ENCODE assay signal across 24 cellular contexts in the genomic region with DNA sequence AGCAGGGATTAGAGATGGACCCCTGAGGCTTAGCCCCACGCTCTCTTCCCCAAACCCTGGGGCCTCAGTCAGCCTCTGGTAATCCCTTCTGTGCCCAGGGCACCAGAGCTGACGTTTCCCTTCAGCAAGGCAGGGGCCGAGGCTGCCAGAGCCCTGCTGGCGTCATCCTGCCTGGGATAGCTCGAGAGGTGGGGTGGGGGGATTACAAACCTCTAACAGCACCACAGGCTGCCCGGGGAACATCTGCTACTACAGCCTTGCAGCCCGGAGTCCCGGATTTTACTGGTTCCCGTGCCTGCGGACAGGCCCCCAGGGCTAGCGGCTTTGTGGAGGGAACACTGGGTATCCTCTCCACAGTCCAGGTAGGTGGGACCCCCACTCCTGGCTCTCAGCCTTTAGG. TPM values are rescaled to one million over a fixed set of nuclear protein-coding genes. Genes with fewer than 3 reads are reported as not detected.
DNase-seq lines count a peak whose midpoint lies in the region; ATAC-seq, FAIRE-seq and TF ChIP-seq lines count a peak whose summit lies in the region.
"Had no signal": no experiment of that assay in that cellular context is flagged by ENCODE, and none has a peak within 500 bp of the region (broad histone marks: within the 10 kb centered on the region; RNA-seq: fewer than 3 reads in every experiment).

TSS of gene AANAT (plus strand) at position 238 of the 400 bp plus-strand sequence. CDS start 1,144 bp downstream, outside the sequence.

- H3K18ac ChIP-seq in IMR-90 (ENCODE audit: low read depth, low read length): no peak within 1 kb of the TSS

- no peaks in the 10 kb centered on the region for H3K9me1 ChIP-seq in IMR-90 (ENCODE audit: insufficient read depth, low read length)

- H2BK15ac ChIP-seq in IMR-90 (ENCODE audit: low read depth, low read length): no peak within 1 kb of the TSS

- H3K79me2 ChIP-seq in HepG2 (ENCODE audit: insufficient read depth, low read length) (no peaks in the 10 kb centered on the region), PC-9 (ENCODE audit: low read depth) (no peaks in the 10 kb centered on the region)

- TF ChIP-seq POLR2A in IMR-90 (IDR thresholded peaks at IDR 0.05; ENCODE audit: low read depth, low read length) (no peak), HepG2 (IDR thresholded peaks at IDR 0.05; ENCODE audit: insufficient read depth in 1 of 2, low read depth in 2 of 2, low read length in 2 of 2) (no peak), transverse colon (IDR thresholded peaks at IDR 0.05) (no peak)

- no TSS peak for BruUV-seq in IMR-90 (replicated peaks; lab: Mats Ljungman, UMichigan)
- no TSS peak for BruUV-seq in HepG2 (replicated peaks; lab: Mats Ljungman, UMichigan)
- BruUV-seq in PC-9 (replicated peaks; lab: Mats Ljungman, UMichigan): no TSS peak

- H3K4me2 ChIP-seq in BLaER1 treated with 17β-estradiol and CSF1 and Interleukin-3, amounts not matched to agents 10 nM and 100 nM: peak within 1 kb of the TSS; percentile 26 to 65 (median 46); a peak in 20 of 22 replicates
- no peak within 1 kb of the TSS for H3K4me2 ChIP-seq in IMR-90 (ENCODE audit: low read depth, low read length)
- peak within 1 kb of the TSS; percentile 97; the same call in 1 of the 2 replicates for H3K4me2 ChIP-seq in HepG2 (ENCODE audit: low read depth, low read length)
- H3K4me2 ChIP-seq in PC-9: no peak within 1 kb of the TSS

- POLR2A ChIA-PET in IMR-90 (lab: Charles Lee; ENCODE audit: unreplicated experiment) (no interaction called here), HepG2 (lab: Yijun Ruan, JAX) (interaction anchor here (0.8 to 2.7 kb wide), 3 partner anchors 17 to 40 kb away, joined by 3 to 31 read pairs (median 5); partner anchors contain the start of gene RHBDF2), PC-9 (lab: Charles Lee; ENCODE audit: unreplicated experiment) (interaction anchor here (0.6 kb wide), 1 partner anchor 50 kb away, joined by 3 read pairs; no protein-coding TSS in a partner anchor)

- no peaks in the 10 kb centered on the region for H3K9me3 ChIP-seq in BLaER1 treated with 17β-estradiol and CSF1 and Interleukin-3, amounts not matched to agents 10 nM and 100 nM (replicated peaks in 1 of 11)
- no peaks in the 10 kb centered on the region for H3K9me3 ChIP-seq in IMR-90 (ENCODE audit: control insufficient read depth, insufficient read depth, low read length)
- no peaks in the 10 kb centered on the region for H3K9me3 ChIP-seq in SJCRH30 (replicated peaks)
- H3K9me3 ChIP-seq in HepG2 (ENCODE audit: low read length): no peaks in the 10 kb centered on the region
- no peaks in the 10 kb centered on the region for H3K9me3 ChIP-seq in transverse colon
- H3K9me3 ChIP-seq in PC-9 (ENCODE audit: insufficient read depth, low read depth): no peaks in the 10 kb centered on the region
- H3K9me3 ChIP-seq: pancreas had no signal

- H3K4me1 ChIP-seq in BLaER1 treated with 17β-estradiol and CSF1 and Interleukin-3, amounts not matched to agents 10 nM and 100 nM: peaks cover 20 to 51% (median 39%) of the 10 kb centered on the region in 10 experiments
- H3K4me1 ChIP-seq in IMR-90 (ENCODE audit: control insufficient read depth, insufficient read depth, low read length): peaks cover 3% of the 10 kb centered on the region; the same call in 1 of the 2 replicates
- peaks cover 23% of the 10 kb centered on the region for H3K4me1 ChIP-seq in SJCRH30
- peaks cover 48% of the 10 kb centered on the region for H3K4me1 ChIP-seq in HepG2 (ENCODE audit: insufficient read depth, low read length)
- peaks cover 0 to 4% (median 0%) of the 10 kb centered on the region in 4 donors for H3K4me1 ChIP-seq in transverse colon
- no peaks in the 10 kb centered on the region for H3K4me1 ChIP-seq in PC-9 (replicated peaks; ENCODE audit: insufficient read depth)

- H3K27ac ChIP-seq in BLaER1 treated with 17β-estradiol and CSF1 and Interleukin-3, amounts not matched to agents 10 nM and 100 nM: no peak within 1 kb of the TSS
- H3K27ac ChIP-seq in IMR-90 (ENCODE audit: insufficient read depth, low read length): no peak within 1 kb of the TSS
- H3K27ac ChIP-seq in SJCRH30: no peak within 1 kb of the TSS
- no peak within 1 kb of the TSS for H3K27ac ChIP-seq in HepG2 (ENCODE audit: extremely low read length, insufficient read depth, low read length)
- no peak within 1 kb of the TSS for H3K27ac ChIP-seq in transverse colon
- no peak within 1 kb of the TSS for H3K27ac ChIP-seq in PC-9
- H3K27ac ChIP-seq: epithelial cell of prostate, pancreas had no signal

- H4K20me1 ChIP-seq in BLaER1 treated with 17β-estradiol and CSF1 and Interleukin-3, amounts not matched to agents 10 nM and 100 nM: peaks cover 0 to 34% (median 0%) of the 10 kb centered on the region in 11 experiments; a peak in 4 of 22 replicates
- no peaks in the 10 kb centered on the region for H4K20me1 ChIP-seq in IMR-90 (ENCODE audit: insufficient read depth, low read length)
- H4K20me1 ChIP-seq in HepG2 (ENCODE audit: insufficient read depth, low read length): no peaks in the 10 kb centered on the region
- H4K20me1 ChIP-seq in PC-9 (ENCODE audit: insufficient read depth): no peaks in the 10 kb centered on the region

- DNase-seq in IMR-90 (no peak), SJCRH30 (peak; percentile 88), HepG2 (ENCODE audit: low spot score) (no peak), GM13976 (ENCODE audit: low spot score) (no peak), transverse colon (no peak), PC-9 (no peak)
- DNase-seq: activated CD8-positive, alpha-beta memory T cell treated with anti-CD3 and anti-CD28 coated beads, Interleukin-2, amount 10 ng/mL, durations not matched to agents 7 days and 5 days; activated naive CD8-positive, alpha-beta T cell treated with anti-CD3 and anti-CD28 coated beads, Interleukin-2, amount 50 U/mL, for 24 hours; cortex of kidney; NCI-H1436 treated with DMSO at 0.1 percent for 48 hours; stimulated activated CD4-positive, alpha-beta T cell treated with anti-CD3 and anti-CD28 coated beads, Interleukin-1b, Interleukin-23, amount 100 ng/mL, for 48 hours had no signal

- H3K79me1 ChIP-seq in IMR-90 (ENCODE audit: low read depth in 1 of 2, low read length in 2 of 2): no peaks in the 10 kb centered on the region

- H2BK120ac ChIP-seq in IMR-90 (ENCODE audit: low read depth, low read length): no peak within 1 kb of the TSS

- no peak for FAIRE-seq in HepG2 (lab: Jason Lieb, UNC)
- FAIRE-seq: frontal cortex, HTR-8/SVneo, pancreas, urothelium cell line had no signal

- H3F3A ChIP-seq in PC-9 (ENCODE audit: insufficient read depth, low read depth): no peaks in the 10 kb centered on the region

- dilution Hi-C loops in IMR-90 (cut with HindIII; ENCODE audit: low sequenced_read_pairs, unreplicated experiment): no loop called here

- H2BK5ac ChIP-seq in IMR-90 (ENCODE audit: low read depth, low read length, poor library complexity, severe bottlenecking): no peak within 1 kb of the TSS

- H4K5ac ChIP-seq in IMR-90 (ENCODE audit: low read depth, low read length): no peak within 1 kb of the TSS

- peak within 1 kb of the TSS in 5 of 11 experiments; percentile 5 to 41 (median 15); a peak in 4 of 22 replicates for H3K9ac ChIP-seq in BLaER1 treated with 17β-estradiol and CSF1 and Interleukin-3, amounts not matched to agents 10 nM and 100 nM
- H3K9ac ChIP-seq in IMR-90 (ENCODE audit: low read depth, low read length) (no peak within 1 kb of the TSS), HepG2 (ENCODE audit: insufficient read depth, low read depth, low read length) (no peak within 1 kb of the TSS)

- H2AK5ac ChIP-seq in IMR-90 (ENCODE audit: low read depth, low read length): no peak within 1 kb of the TSS

- H2AFZ ChIP-seq in IMR-90 (replicated peaks; ENCODE audit: low read length, poor library complexity): peak within 1 kb of the TSS; percentile 9
- no peak within 1 kb of the TSS for H2AFZ ChIP-seq in HepG2 (ENCODE audit: low read length)
- H2AFZ ChIP-seq in PC-9: no peak within 1 kb of the TSS

- no peak within 1 kb of the TSS; the same call in 1 of the 2 replicates for H3K14ac ChIP-seq in IMR-90 (replicated peaks; ENCODE audit: low read depth, low read length)

- TF ChIP-seq RAD21 in IMR-90 (IDR thresholded peaks at IDR 0.05; ENCODE audit: low read length) (no peak), HepG2 (CRISPR knock-in tag; IDR thresholded peaks at IDR 0.05) (no peak)

- ATAC-seq in IMR-90 (ENCODE audit: low read depth) (no peak), HepG2 (no peak), GM19455 (IDR thresholded peaks at IDR 0.05; ENCODE audit: unreplicated experiment) (no peak)
- ATAC-seq: activated CD4-positive, CD25-positive, alpha-beta regulatory T cell treated with anti-CD3 and anti-CD28 coated beads, Interleukin-2, amount 50 U/mL, for 24 hours; activated CD8-positive, alpha-beta memory T cell treated with anti-CD3 and anti-CD28 coated beads, Interleukin-2, amount 10 ng/mL, durations not matched to agents 7 days and 5 days; activated naive CD8-positive, alpha-beta T cell treated with anti-CD3 and anti-CD28 coated beads, Interleukin-2, amount 50 U/mL, for 24 hours; activated T-helper 17 cell treated with anti-CD3 and anti-CD28 coated beads, Interleukin-2, amount 50 U/mL, for 72 hours had no signal

- CTCF ChIA-PET in IMR-90 (lab: Yijun Ruan, JAX) (no interaction called here), HepG2 (lab: Yijun Ruan, JAX; ENCODE audit: low intra/inter-chr PET ratio, low total read pairs) (interaction anchor here (4.0 kb wide), 1 partner anchor 38 kb away, joined by 86 read pairs; no protein-coding TSS in a partner anchor), PC-9 (lab: Charles Lee) (interaction anchor here (0.6 to 1.4 kb wide), 3 partner anchors 9 to 79 kb away, joined by 3 to 10 read pairs (median 7); partner anchors contain the start of gene RHBDF2)

- no peaks in the 10 kb centered on the region for H3K9me2 ChIP-seq in PC-9 (ENCODE audit: insufficient read depth)

- no peak within 1 kb of the TSS for H3K4ac ChIP-seq in IMR-90 (ENCODE audit: low read depth, low read length)

- WGBS in IMR-90 (ENCODE audit: extremely low coverage in 2 of 2, insufficient read length in 1 of 2), 2 experiments: 80% methylated on average over 3 of the region's 11 CpGs; no CpG with 5 or more reads in 1 of the 2 experiments
- WGBS in HepG2 (ENCODE audit: low lambda C conversion rate): 40% methylated on average over 10 of the region's 11 CpGs
- WGBS in transverse colon (ENCODE audit: low coverage in 1 of 2), 2 donors: 77% methylated on average over 11 of the region's 11 CpGs; no CpG with 5 or more reads in 1 of the 2 donors

- H3K4me3 ChIP-seq in BLaER1 treated with 17β-estradiol and CSF1 and Interleukin-3, amounts not matched to agents 10 nM and 100 nM: no peak within 1 kb of the TSS
- no peak within 1 kb of the TSS for H3K4me3 ChIP-seq in IMR-90 (ENCODE audit: insufficient read depth, low read depth, low read length)
- H3K4me3 ChIP-seq in SJCRH30: no peak within 1 kb of the TSS
- H3K4me3 ChIP-seq in HepG2 (replicated peaks in 1 of 3; ENCODE audit: insufficient read depth in 1 of 3, low read depth in 2 of 3, low read length in 3 of 3): 0 out of 6 replicates have a peak within 1 kb of the TSS, but pooled peaks of 1 of the 3 experiments have one; percentile 63
- H3K4me3 ChIP-seq in transverse colon: no peak within 1 kb of the TSS
- H3K4me3 ChIP-seq in PC-9: no peak within 1 kb of the TSS
- H3K4me3 ChIP-seq: pancreas had no signal

- no peak within 1 kb of the TSS for H4K91ac ChIP-seq in IMR-90 (ENCODE audit: insufficient read depth, low read depth, low read length)

- H3K23ac ChIP-seq in IMR-90 (ENCODE audit: low read depth, low read length): no peak within 1 kb of the TSS

- peaks cover 16 to 42% (median 31%) of the 10 kb centered on the region in 11 experiments for H3K36me3 ChIP-seq in BLaER1 treated with 17β-estradiol and CSF1 and Interleukin-3, amounts not matched to agents 10 nM and 100 nM
- H3K36me3 ChIP-seq in IMR-90 (ENCODE audit: control insufficient read depth, insufficient read depth, low read length) (no peaks in the 10 kb centered on the region; the same call in 1 of the 2 replicates), SJCRH30 (no peaks in the 10 kb centered on the region), HepG2 (replicated peaks in 1 of 2; ENCODE audit: control insufficient read depth in 1 of 2, insufficient read depth in 2 of 2, low read length in 2 of 2) (0 out of 5 replicates have a peak, but pooled peaks cover 0 to 1% of the 10 kb centered on the region in 2 experiments), transverse colon (no peaks in the 10 kb centered on the region), PC-9 (ENCODE audit: low read depth) (no peaks in the 10 kb centered on the region)

- TF ChIP-seq CTCF in IMR-90 (conservative IDR thresholded peaks at IDR 0.05; ENCODE audit: low read depth, low read length) (no peak), HepG2 (CRISPR knock-in tag; IDR thresholded peaks at IDR 0.05) (no peak), GM13976 (IDR thresholded peaks at IDR 0.05; ENCODE audit: borderline replicate concordance, control extremely low read depth, extremely low read depth, insufficient read depth, missing control alignments) (no peak), transverse colon (IDR thresholded peaks at IDR 0.05) (no peak), PC-9 (conservative IDR thresholded peaks at IDR 0.05) (no peak)

- no peak within 1 kb of the TSS for H3K56ac ChIP-seq in IMR-90 (ENCODE audit: extremely low read depth, insufficient read depth, low read length)

- H2AK9ac ChIP-seq in IMR-90 (replicated peaks; ENCODE audit: low read depth, low read length, poor library complexity): peak within 1 kb of the TSS; percentile 19

- H3K27me3 ChIP-seq in BLaER1 treated with 17β-estradiol and CSF1 and Interleukin-3, amounts not matched to agents 10 nM and 100 nM: no peaks in the 10 kb centered on the region
- H3K27me3 ChIP-seq in IMR-90 (ENCODE audit: control insufficient read depth, insufficient read depth, low read length): 0 out of 2 replicates have a peak, but pooled peaks cover 5% of the 10 kb centered on the region
- peaks cover 8% of the 10 kb centered on the region; the same call in 1 of the 2 replicates for H3K27me3 ChIP-seq in SJCRH30
- H3K27me3 ChIP-seq in HepG2 (ENCODE audit: control insufficient read depth in 1 of 2, insufficient read depth in 2 of 2, low read length in 2 of 2): peaks cover 2 to 21% of the 10 kb centered on the region in 2 experiments; a peak in 3 of 5 replicates
- H3K27me3 ChIP-seq in transverse colon: no peaks in the 10 kb centered on the region
- H3K27me3 ChIP-seq in PC-9 (ENCODE audit: insufficient read depth, low read depth): no peaks in the 10 kb centered on the region
- H3K27me3 ChIP-seq: pancreas had no signal

- H4K8ac ChIP-seq in IMR-90 (ENCODE audit: low read depth in 2 of 2, low read length in 2 of 2): no peak within 1 kb of the TSS

- no peak within 1 kb of the TSS for H2BK20ac ChIP-seq in IMR-90 (ENCODE audit: low read depth, low read length)

- in situ Hi-C loops in IMR-90 (cut with MboI; ENCODE audit: low sequenced_read_pairs) (loop anchor here (5.0 kb wide), 1 partner anchor 40 kb away; no protein-coding TSS in a partner anchor), HepG2 (cut with HindIII; ENCODE audit: extremely low pct_ligation_motif_present, low pct_unique_long_range_greater_than_20kb) (loop anchor here (5.0 kb wide), 1 partner anchor 40 kb away; no protein-coding TSS in a partner anchor), GM13976 (cut with MboI; ENCODE audit: low sequenced_read_pairs, unreplicated experiment) (no loop called here), transverse colon (cut with MboI; ENCODE audit: low pct_ligation_motif_present in 1 of 4, low pct_unique_long_range_greater_than_20kb in 1 of 4, low sequenced_read_pairs in 3 of 4) (loop anchor here (5.0 to 10.0 kb wide), 2 partner anchors 40 to 47 kb away; no protein-coding TSS in a partner anchor)

- TF ChIP-seq EP300 in HepG2 (IDR thresholded peaks at IDR 0.05; ENCODE audit: low read depth in 2 of 2, low read length in 2 of 2): no peak
- TF ChIP-seq EP300 in HepG2 (CRISPR knock-in tag; IDR thresholded peaks at IDR 0.05; ENCODE audit: borderline replicate concordance): no peak
- no peak for TF ChIP-seq EP300 in transverse colon (IDR thresholded peaks at IDR 0.05; ENCODE audit: low read depth)

- intact Hi-C loops in IMR-90 (cut with micrococcal nuclease): no loop called here
- intact Hi-C loops in HepG2 (cut with micrococcal nuclease; ENCODE audit: unreplicated experiment): no loop called here
- intact Hi-C loops in transverse colon (cut with DNase I; ENCODE audit: low total_unique reads): no loop called here
- intact Hi-C loops in PC-9 (cut with micrococcal nuclease; ENCODE audit: unreplicated experiment): loop anchor here (1.0 to 10.0 kb wide), 3 partner anchors 80 to 597 kb away; partner anchors contain the start of gene MXRA7

RNA-seq across cellular contexts. Expression of gene AANAT, which starts in this region (rescaled TPM):
- total RNA-seq in IMR-90 (2012; rRNA removed) (not detected in 2 replicates), HepG2 (2016; rRNA removed; fragmentation: Illumina TruSeq; extraction: Trizol) (not detected in 2 replicates), transverse colon (not detected), PC-9 (2021) (0.65 TPM in 1 of 2 replicates, not detected in the other)
- polyA plus RNA-seq in IMR-90 (2012; rRNA removed) (0.19 and 0.21 TPM in 2 replicates), HepG2 (2011; rRNA removed) (0.03 and 0.07 TPM in 2 replicates)
- polyA plus RNA-seq in IMR-90 (2012; cell fraction: cytosol; rRNA removed): 0.08 and 0.32 TPM in 2 replicates
- polyA plus RNA-seq in IMR-90 (2012; cell fraction: nucleus; rRNA removed; ENCODE audit: low replicate concordance): 0.92 and 1.8 TPM in 2 replicates
- total RNA-seq in SJCRH30 (2014; rRNA removed; shearing (Covaris generic)): 0.24 and 0.58 TPM in 2 replicates
- not detected in 2 replicates for total RNA-seq in HepG2 (2016; cell fraction: cytosol; rRNA removed; fragmentation: Illumina TruSeq; extraction: Trizol; ENCODE audit: low read depth)
- total RNA-seq in HepG2 (2016; cell fraction: insoluble cytoplasmic fraction; rRNA removed; fragmentation: Illumina TruSeq; extraction: Trizol): not detected in 2 replicates
- total RNA-seq in HepG2 (2016; cell fraction: membrane; rRNA removed; fragmentation: Illumina TruSeq; extraction: Trizol): not detected in 2 replicates
- not detected in 2 replicates for total RNA-seq in HepG2 (2016; cell fraction: nucleus; rRNA removed; fragmentation: Illumina TruSeq; extraction: Trizol)
- not detected in 2 replicates for polyA plus RNA-seq in HepG2 (2011; cell fraction: cytosol; rRNA removed)
- 0.23 and 0.42 TPM in 2 replicates for polyA plus RNA-seq in HepG2 (2011; cell fraction: nucleus; rRNA removed)
- 0.31 TPM in 1 of 2 replicates, not detected in the other for polyA plus RNA-seq in HepG2 (2012)
- polyA plus RNA-seq in HepG2 (2016; cell fraction: cytosol; fragmentation: Illumina TruSeq; extraction: Trizol; ENCODE audit: low read depth): not detected in 2 replicates
- polyA plus RNA-seq in HepG2 (2016; cell fraction: insoluble cytoplasmic fraction; fragmentation: Illumina TruSeq; extraction: Trizol; ENCODE audit: low read depth): not detected in 2 replicates
- not detected in 2 replicates for polyA plus RNA-seq in HepG2 (2016; cell fraction: membrane; fragmentation: Illumina TruSeq; extraction: Trizol; ENCODE audit: low read depth)
- not detected in 2 replicates for polyA plus RNA-seq in HepG2 (2016; cell fraction: nucleus; fragmentation: Illumina TruSeq; extraction: Trizol; ENCODE audit: insufficient read depth, low read depth)
- not detected in 2 replicates for polyA minus RNA-seq in HepG2 (2011; rRNA and poly(A)+ RNA removed; ENCODE audit: low replicate concordance)
- polyA minus RNA-seq in HepG2 (2011; cell fraction: cytosol; rRNA and poly(A)+ RNA removed): not detected in 2 replicates
- not detected in 2 replicates for polyA minus RNA-seq in HepG2 (2011; cell fraction: nucleus; rRNA and poly(A)+ RNA removed)
- total RNA-seq: activated CD8-positive, alpha-beta memory T cell treated with anti-CD3 and anti-CD28 coated beads, Interleukin-2, amount 10 ng/mL, durations not matched to agents 7 days and 5 days; activated T-helper 17 cell treated with anti-CD3 and anti-CD28 coated beads, Interleukin-2, amount 50 U/mL, for 72 hours; frontal cortex; liver; MCF 10A; myocyte; T-helper 2 cell treated with Interferon-gamma antibody and Interleukin-4, amounts not matched to agents 100 ng/mL and 5 ng/mL, for 36 hours had no signal
- polyA plus RNA-seq: liver had no signal

Comparison
In these comparisons a context has a peak if more than half of its experiments do, and no peak if none do; other contexts are left out.
1. Peak in DNase-seq in SJCRH30; RNA of the gene not detected or under 1 TPM.
2. H3K4me2 ChIP-seq: peak in BLaER1 treated with 17β-estradiol and CSF1 and Interleukin-3, amounts not matched to agents 10 nM and 100 nM (11 of 11) and HepG2 (single experiment); none in IMR-90 (single experiment) and PC-9 (single experiment).